ENCODE assay signal across 8 cellular contexts in genomic region chr19:2977001-2977685, GRCh38. TPM values are rescaled to one million over a fixed set of nuclear protein-coding genes. Genes with fewer than 3 reads are reported as not detected.
DNase-seq lines count a peak whose midpoint lies in the region; ATAC-seq and TF ChIP-seq lines count a peak whose summit lies in the region.

TSS of gene TLE6 (plus strand) at chr19:2977564. CDS start at chr19:2978234, 670 bp downstream.

- peak; percentile 92 for DNase-seq in EL
- peak; percentile 93 for DNase-seq in H4 (ENCODE audit: low spot score)
- peak; percentile 89 for DNase-seq in LNCaP clone FGC (ENCODE audit: low read depth)
- DNase-seq in RPMI7951 (ENCODE audit: low read depth) = peak; percentile 94
- peak; percentile 94 for DNase-seq in fibroblast of pulmonary artery (ENCODE audit: low read depth)
- DNase-seq in stimulated activated naive CD4-positive, alpha-beta T cell treated with Interleukin-2 at 50 U/mL for 16 hours (lab: John Stamatoyannopoulos, UW) = peak; percentile 95

- ATAC-seq in activated T-helper 17 cell treated with anti-CD3 and anti-CD28 coated beads, Interleukin-2, amount 50 U/mL, for 72 hours (replicated peaks) = peak; percentile 100

- H3K9me3 Mint-ChIP-seq in activated T-helper 17 cell treated with anti-CD3 and anti-CD28 coated beads, Interleukin-2, amount 50 U/mL, for 72 hours = no peaks in the 10 kb centered on the region
- H3K9me3 Mint-ChIP-seq in nephron = no peaks in the 10 kb centered on the region

- H3K27me3 Mint-ChIP-seq in activated T-helper 17 cell treated with anti-CD3 and anti-CD28 coated beads, Interleukin-2, amount 50 U/mL, for 72 hours = peaks cover 13% of the 10 kb centered on the region
- peaks cover 64% of the 10 kb centered on the region for H3K27me3 Mint-ChIP-seq in nephron (ENCODE audit: low read depth)

- H3K36me3 Mint-ChIP-seq in activated T-helper 17 cell treated with anti-CD3 and anti-CD28 coated beads, Interleukin-2, amount 50 U/mL, for 72 hours (ENCODE audit: low read depth) = no peaks in the 10 kb centered on the region
- no peaks in the 10 kb centered on the region for H3K36me3 Mint-ChIP-seq in nephron (ENCODE audit: low read depth)

- H3K4me1 Mint-ChIP-seq in activated T-helper 17 cell treated with anti-CD3 and anti-CD28 coated beads, Interleukin-2, amount 50 U/mL, for 72 hours = no peaks in the 10 kb centered on the region
- peaks cover 38% of the 10 kb centered on the region for H3K4me1 Mint-ChIP-seq in nephron

- no peak for TF ChIP-seq CTCF in LNCaP clone FGC (IDR thresholded peaks at IDR 0.05; ENCODE audit: control insufficient read depth, extremely low read depth, insufficient read depth)
- TF ChIP-seq CTCF in fibroblast of pulmonary artery (IDR thresholded peaks at IDR 0.05; ENCODE audit: low read length, missing control alignments) = no peak
- no peak for TF ChIP-seq CTCF in nephron (IDR thresholded peaks at IDR 0.05; ENCODE audit: unreplicated experiment in 3 of 3)

- H3K4me3 ChIP-seq in LNCaP clone FGC (ENCODE audit: low read depth, low read length) (peak within 1 kb of the TSS; percentile 69), fibroblast of pulmonary artery (replicated peaks; ENCODE audit: low read depth, low read length) (peak within 1 kb of the TSS; percentile 64)

- H3K4me3 Mint-ChIP-seq in activated T-helper 17 cell treated with anti-CD3 and anti-CD28 coated beads, Interleukin-2, amount 50 U/mL, for 72 hours = peak within 1 kb of the TSS; percentile 88
- H3K4me3 Mint-ChIP-seq in nephron = peak within 1 kb of the TSS; percentile 82 to 90 (median 90)

- peak within 1 kb of the TSS; percentile 76 for H3K27ac Mint-ChIP-seq in activated T-helper 17 cell treated with anti-CD3 and anti-CD28 coated beads, Interleukin-2, amount 50 U/mL, for 72 hours
- peak within 1 kb of the TSS; percentile 12 to 81 (median 65) for H3K27ac Mint-ChIP-seq in nephron

RNA-seq across cellular contexts. Expression of gene TLE6, which starts in this region (rescaled TPM):
- 1.5 and 2.7 TPM in 2 replicates for total RNA-seq in H4 (2014; rRNA removed; shearing (Covaris generic))
- total RNA-seq in RPMI7951 (2014; rRNA removed; shearing (Covaris generic)) = 0.84 and 3.9 TPM in 2 replicates
- total RNA-seq in activated T-helper 17 cell treated with anti-CD3 and anti-CD28 coated beads, Interleukin-2, amount 50 U/mL, for 72 hours = 1 to 10 TPM; 4.1 to 4.2 TPM

Comparison
In these comparisons a context has a peak if more than half of its experiments do, and no peak if none do; other contexts are left out.
1. Peak in every context shown above with its lines: DNase-seq, ATAC-seq and H3K4me3 ChIP-seq.